8 cellular contexts compared by ENCODE assay signal in genomic region chr4:102867278-102868152, GRCh38. TPM values are rescaled to one million over a fixed set of nuclear protein-coding genes. Genes with fewer than 3 reads are reported as not detected.
DNase-seq lines count a peak whose midpoint lies in the region; ATAC-seq and TF ChIP-seq lines count a peak whose summit lies in the region.

No MANE protein-coding gene starts in this region.

- H3K9me3 Mint-ChIP-seq in HFFc6 (no peaks in the 10 kb centered on the region), activated B cell treated with CpG ODN at 0.5 μM for 24 hours (no peaks in the 10 kb centered on the region)

- H3K9me3 ChIP-seq in upper lobe of right lung: no peaks in the 10 kb centered on the region

- H3K27ac Mint-ChIP-seq in HFFc6 (peak overlapping the region; percentile 98), activated B cell treated with CpG ODN at 0.5 μM for 24 hours (peak overlapping the region; percentile 96)

- peaks cover 4% of the 10 kb centered on the region for H3K4me1 ChIP-seq in upper lobe of right lung

- DNase-seq in BJ (ENCODE audit: low read depth) (no peak), HFFc6 (no peak), activated B cell treated with CpG ODN at 0.5 μM for 24 hours (no peak), kidney epithelial cell (ENCODE audit: low read depth) (no peak), upper lobe of right lung (no peak), GM03348 (ENCODE audit: low spot score) (no peak), HuH-7 (ENCODE audit: low spot score) (no peak)

- H3K27me3 Mint-ChIP-seq in HFFc6 (ENCODE audit: insufficient read depth): no peaks in the 10 kb centered on the region; the same call in 1 of the 2 replicates
- H3K27me3 Mint-ChIP-seq in activated B cell treated with CpG ODN at 0.5 μM for 24 hours: no peaks in the 10 kb centered on the region

- H3K4me3 ChIP-seq in BJ (ENCODE audit: low read depth, low read length) (peak overlapping the region; percentile 69), kidney epithelial cell (ENCODE audit: low read depth, low read length) (peak overlapping the region; percentile 87), upper lobe of right lung (peak overlapping the region; percentile 76)

- H3K36me3 Mint-ChIP-seq in HFFc6 (ENCODE audit: low read depth): peaks cover under 1% of the 10 kb centered on the region; the same call in 1 of the 2 replicates
- peaks cover 9% of the 10 kb centered on the region for H3K36me3 Mint-ChIP-seq in activated B cell treated with CpG ODN at 0.5 μM for 24 hours (ENCODE audit: low read depth)

- H3K27me3 ChIP-seq in BJ (ENCODE audit: control insufficient read depth, insufficient read depth, low read length) (no peaks in the 10 kb centered on the region), kidney epithelial cell (ENCODE audit: control insufficient read depth, insufficient read depth, low read length) (no peaks in the 10 kb centered on the region), upper lobe of right lung (no peaks in the 10 kb centered on the region)

- CTCF ChIA-PET in BJ (lab: Yijun Ruan, JAX): interaction anchor here (1.3 to 2.1 kb wide), 2 partner anchors 39 to 247 kb away, joined by 4 to 8 read pairs; partner anchors contain the start of gene UBE2D3
- CTCF ChIA-PET in activated B cell treated with CpG ODN at 0.5 μM for 24 hours (lab: Charles Lee): interaction anchor here (1.5 to 2.3 kb wide), 2 partner anchors 9 to 39 kb away, joined by 3 to 14 read pairs; partner anchors contain the start of gene UBE2D3

- TF ChIP-seq CTCF in BJ (IDR thresholded peaks at IDR 0.05; ENCODE audit: insufficient read depth, low read depth, low read length) (no peak), HFFc6 (IDR thresholded peaks at IDR 0.05) (no peak), activated B cell treated with CpG ODN at 0.5 μM for 24 hours (IDR thresholded peaks at IDR 0.05) (no peak), kidney epithelial cell (IDR thresholded peaks at IDR 0.05; ENCODE audit: insufficient read depth, low read length, poor library complexity, severe bottlenecking) (no peak), upper lobe of right lung (IDR thresholded peaks at IDR 0.05) (no peak)

- H3K36me3 ChIP-seq in BJ (ENCODE audit: control insufficient read depth, insufficient read depth, low read length) (no peaks in the 10 kb centered on the region), kidney epithelial cell (ENCODE audit: control insufficient read depth, insufficient read depth, low read length) (no peaks in the 10 kb centered on the region), upper lobe of right lung (no peaks in the 10 kb centered on the region)

- peak overlapping the region; percentile 98 for H3K4me3 Mint-ChIP-seq in HFFc6
- peak overlapping the region; percentile 97 for H3K4me3 Mint-ChIP-seq in activated B cell treated with CpG ODN at 0.5 μM for 24 hours

- intact Hi-C loops in activated B cell treated with CpG ODN at 0.5 μM for 24 hours (cut with micrococcal nuclease): loop anchor here (1.0 to 10.0 kb wide), 8 partner anchors 39 to 523 kb away; partner anchors contain the start of genes BDH2, CENPE, NFKB1 and SLC39A8
- intact Hi-C loops in upper lobe of right lung (cut with DNase I): no loop called here

- H3K4me1 Mint-ChIP-seq in HFFc6 (ENCODE audit: low read depth) (peaks cover 45% of the 10 kb centered on the region), activated B cell treated with CpG ODN at 0.5 μM for 24 hours (peaks cover 40% of the 10 kb centered on the region)

- no peak for ATAC-seq in activated B cell treated with CpG ODN at 0.5 μM for 24 hours (ENCODE audit: low read depth)
- ATAC-seq in upper lobe of right lung: no peak
- no peak for ATAC-seq in GM21717 (IDR thresholded peaks at IDR 0.05; ENCODE audit: unreplicated experiment)

- peak overlapping the region; percentile 95 for H3K27ac ChIP-seq in upper lobe of right lung

- POLR2A ChIA-PET in BJ (lab: Charles Lee): no interaction called here
- POLR2A ChIA-PET in activated B cell treated with CpG ODN at 0.5 μM for 24 hours (lab: Charles Lee): interaction anchor here (0.7 to 3.6 kb wide), 9 partner anchors 9 to 522 kb away, joined by 3 to 263 read pairs (median 5); partner anchors contain the start of genes MANBA, SLC39A8 and UBE2D3

RNA-seq across cellular contexts. Expression of gene CISD2, which starts 1.3 kb away (rescaled TPM):
- 23.0 and 32.2 TPM in 2 replicates for polyA plus RNA-seq in BJ (2011; rRNA removed)
- polyA minus RNA-seq in BJ (2011; rRNA and poly(A)+ RNA removed): 8.4 and 12.3 TPM in 2 replicates
- 10 to 100 TPM; 29.7 to 38.8 (median 34.4) TPM for total RNA-seq in HFFc6 (2021; fragmentation: NEBNext Ultra II Directional; extraction: Animal tissue kit (Norgen Biotek cat#: 25700))
- 12.6 and 13.7 TPM in 2 replicates for total RNA-seq in activated B cell treated with CpG ODN at 0.5 μM for 24 hours
- 26.2 and 30.4 TPM in 2 replicates for total RNA-seq in kidney epithelial cell
- total RNA-seq in upper lobe of right lung: 24.7 TPM

RNA-seq across cellular contexts. Expression of gene UBE2D3, which starts 40.2 kb away (rescaled TPM):
- 298 and 431 TPM in 2 replicates for polyA plus RNA-seq in BJ (2011; rRNA removed)
- 156 and 207 TPM in 2 replicates for polyA minus RNA-seq in BJ (2011; rRNA and poly(A)+ RNA removed)
- 100 to 1,000 TPM; 325 to 396 (median 359) TPM for total RNA-seq in HFFc6 (2021; fragmentation: NEBNext Ultra II Directional; extraction: Animal tissue kit (Norgen Biotek cat#: 25700))
- total RNA-seq in activated B cell treated with CpG ODN at 0.5 μM for 24 hours: 321 and 327 TPM in 2 replicates
- 371 and 376 TPM in 2 replicates for total RNA-seq in kidney epithelial cell
- 279 TPM for total RNA-seq in upper lobe of right lung
